1 cellular context compared by ENCODE assay signal in genomic region chr5:20636686-20637085, GRCh38.
TF ChIP-seq lines count a peak whose summit lies in the region.

No MANE protein-coding gene starts in this region.

TF ChIP-seq in SK-N-SH treated with all-trans-retinoic acid at 6 μM for 48 hours, 23 proteins besides CTCF, POLR2A, EP300 and RAD21 (continued from another document):
- TF ChIP-seq OSR1 (CRISPR knock-in tag; IDR thresholded peaks at IDR 0.05), result no peak
